Comparison of ENCODE assay signal across 24 cellular contexts in the genomic region with DNA sequence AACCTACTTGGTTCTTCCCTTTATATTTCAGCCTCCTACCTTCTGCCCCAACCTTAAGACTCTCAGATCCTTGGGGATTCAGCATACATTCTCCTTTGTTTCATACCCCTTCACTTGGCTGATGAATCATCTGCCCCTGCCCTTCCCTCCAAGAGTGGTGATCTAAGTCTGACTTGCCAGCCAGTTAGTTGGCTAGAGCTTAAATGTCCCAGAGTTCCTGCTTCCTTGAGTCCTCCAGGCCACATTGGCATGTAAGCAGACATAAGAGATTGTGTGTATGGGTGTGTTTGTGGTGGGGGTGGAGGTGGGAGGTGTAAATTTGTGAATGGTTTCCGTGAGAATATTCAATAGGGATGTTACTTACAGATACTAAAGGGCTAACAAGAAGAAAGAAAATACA. TPM values are rescaled to one million over a fixed set of nuclear protein-coding genes. Genes with fewer than 3 reads are reported as not detected.
DNase-seq lines count a peak whose midpoint lies in the region; ATAC-seq, FAIRE-seq and TF ChIP-seq lines count a peak whose summit lies in the region.
"Had no signal": no experiment of that assay in that cellular context is flagged by ENCODE, and none has a peak within 500 bp of the region (broad histone marks: within the 10 kb centered on the region; RNA-seq: fewer than 3 reads in every experiment).

No MANE protein-coding gene starts in this region.

- TF ChIP-seq EP300 in ovary (IDR thresholded peaks at IDR 0.05): no peak

- no peaks in the 10 kb centered on the region for H3K27me3 ChIP-seq in ovary
- H3K27me3 ChIP-seq: uterus had no signal

- no peaks in the 10 kb centered on the region for H3K9me3 ChIP-seq in ovary
- H3K9me3 ChIP-seq: heart right ventricle, uterus had no signal

- TF ChIP-seq CTCF in ovary (IDR thresholded peaks at IDR 0.05): no peak

- H3K27ac ChIP-seq in ovary: no peak overlapping the region
- H3K27ac ChIP-seq: heart right ventricle, skin epidermis, uterus had no signal

- peak; percentile 53 for ATAC-seq in esophagus mucosa
- ATAC-seq in HG03439 (IDR thresholded peaks at IDR 0.05; ENCODE audit: unreplicated experiment): no peak
- ATAC-seq: activated T-cell treated with anti-CD3 and anti-CD28 coated beads, Interleukin-2, amount 50 U/mL, for 4 hours; heart right ventricle; HepG2; naive thymus-derived CD4-positive, alpha-beta T cell had no signal

- intact Hi-C loops in ovary (cut with DNase I): no loop called here

- H3K4me1 ChIP-seq in ovary (ENCODE audit: insufficient read depth): no peaks in the 10 kb centered on the region
- H3K4me1 ChIP-seq: heart right ventricle, uterus had no signal

- no peak overlapping the region for H3K4me3 ChIP-seq in ovary
- H3K4me3 ChIP-seq: heart right ventricle, skin epidermis, uterus had no signal

- WGBS in ovary, 3 donors: 52 to 70% (median 59%) methylated on average over 1 of the region's 1 CpG

- no peak for TF ChIP-seq POLR2A in ovary (IDR thresholded peaks at IDR 0.05)

- H3K36me3 ChIP-seq in ovary: no peaks in the 10 kb centered on the region
- H3K36me3 ChIP-seq: heart right ventricle, uterus had no signal

- no peak for FAIRE-seq in GM19239 (lab: Jason Lieb, UNC)
- FAIRE-seq: HepG2 had no signal

- DNase-seq in A172 (ENCODE audit: low spot score) (peak; percentile 0), EL (peak; percentile 5), RPMI7951 (ENCODE audit: low read depth) (peak; percentile 40), ovary (no peak), GM19239 (ENCODE audit: insufficient read length, low spot score) (no peak), AML-193 (lab: John Stamatoyannopoulos, UW) (no peak)
- DNase-seq: activated CD4-positive, alpha-beta memory T cell treated with anti-CD3 and anti-CD28 coated beads, Interleukin-2, amount 10 ng/mL, durations not matched to agents 7 days and 5 days; activated T-cell treated with anti-CD3 and anti-CD28 coated beads, Interleukin-2, amount 50 U/mL, for 4 hours; COR-L47; dermis blood vessel endothelial cell; GDM1; heart right ventricle; MM.1S; naive thymus-derived CD4-positive, alpha-beta T cell; NCI-H187; NCI-H446 treated with DMSO at 0.1 percent for 48 hours; posterior cingulate gyrus; stimulated activated CD4-positive, alpha-beta T cell treated with anti-CD3 and anti-CD28 coated beads, Interleukin-4, amount 100 ng/mL, for 1 hour; uterus had no signal

RNA-seq across cellular contexts. Expression of a gene that starts 3.7 kb away (rescaled TPM):
- not detected in 2 replicates for total RNA-seq in A172 (2014; rRNA removed; shearing (Covaris generic))
- total RNA-seq in RPMI7951 (2014; rRNA removed; shearing (Covaris generic)): not detected in 2 replicates
- not detected for total RNA-seq in esophagus mucosa
- total RNA-seq in ovary: not detected
- not detected for polyA plus RNA-seq in ovary
- total RNA-seq: activated CD4-positive, alpha-beta memory T cell treated with anti-CD3 and anti-CD28 coated beads, Interleukin-2, amount 10 ng/mL, durations not matched to agents 7 days and 5 days; activated T-cell treated with anti-CD3 and anti-CD28 coated beads, Interleukin-2, amount 50 U/mL, for 4 hours; dermis blood vessel endothelial cell; fibroblast of lung; heart right ventricle; HepG2; naive thymus-derived CD4-positive, alpha-beta T cell; uterus had no signal
- polyA plus RNA-seq: fibroblast of lung; heart right ventricle; HepG2; naive thymus-derived CD4-positive, alpha-beta T cell had no signal

RNA-seq across cellular contexts. Expression of a gene that starts 17.6 kb away (rescaled TPM):
- not detected in 2 replicates for total RNA-seq in A172 (2014; rRNA removed; shearing (Covaris generic))
- not detected in 2 replicates for total RNA-seq in RPMI7951 (2014; rRNA removed; shearing (Covaris generic))
- total RNA-seq in esophagus mucosa (0.16 TPM), ovary (under 1 TPM in 4 of 7 donors, not detected in 3; 0.12 to 0.87 (median 0.35) TPM)
- polyA plus RNA-seq in ovary: under 1 TPM; 0.12 to 0.88 TPM
- total RNA-seq: dermis blood vessel endothelial cell, fibroblast of lung, HepG2 had no signal
- polyA plus RNA-seq: HepG2 had no signal

Comparison
In these comparisons a context has a peak if more than half of its experiments do, and no peak if none do; other contexts are left out.
1. DNase-seq: peak in A172 (single experiment), EL (single experiment) and RPMI7951 (single experiment); none in ovary (0 of 5), GM19239 (single experiment) and AML-193 (0 of 2).